ENCODE assay signal across 27 cellular contexts in genomic region chr5:87598460-87598859, GRCh38.
"Had no signal": no experiment of that assay in that cellular context is flagged by ENCODE, and none has a peak within 500 bp of the region (broad histone marks: within the 10 kb centered on the region; RNA-seq: fewer than 3 reads in every experiment).

No MANE protein-coding gene starts in this region.

- ATAC-seq: activated naive CD4-positive, alpha-beta T cell treated with anti-CD3 and anti-CD28 coated beads, Interleukin-2, amount 50 U/mL, for 72 hours; activated naive CD8-positive, alpha-beta T cell treated with anti-CD3 and anti-CD28 coated beads, Interleukin-2, amount 50 U/mL, for 24 hours; activated T-cell treated with anti-CD3 and anti-CD28 coated beads, Interleukin-2, amount 50 U/mL, for 4 hours; activated T-cell treated with anti-CD3 and anti-CD28 coated beads, Interleukin-2, amount 50 U/mL, for 72 hours; activated T-helper 17 cell treated with anti-CD3 and anti-CD28 coated beads, Interleukin-2, amount 50 U/mL, for 72 hours; body of pancreas had no signal

- DNase-seq: activated effector memory CD4-positive, alpha-beta T cell treated with anti-CD3 and anti-CD28 coated beads, Interleukin-2, amount 50 U/mL, for 16 hours; activated effector memory CD4-positive, alpha-beta T cell treated with Interleukin-2 at 50 U/mL for 16 hours; activated gamma-delta T cell; activated gamma-delta T cell treated with Interleukin-2 at 50 U/mL for 16 hours; activated naive CD4-positive, alpha-beta T cell; activated naive CD4-positive, alpha-beta T cell treated with anti-CD3 and anti-CD28 coated beads for 36 hours; activated naive CD4-positive, alpha-beta T cell treated with anti-CD3 and anti-CD28 coated beads, Interleukin-2, amount 10 ng/mL, durations not matched to agents 7 days and 5 days; activated naive CD4-positive, alpha-beta T cell treated with anti-CD3 and anti-CD28 coated beads, Interleukin-2, amount 50 U/mL, for 16 hours; activated naive CD4-positive, alpha-beta T cell treated with Interleukin-2 at 50 U/mL for 16 hours; activated naive CD8-positive, alpha-beta T cell treated with anti-CD3 and anti-CD28 coated beads for 36 hours; activated naive CD8-positive, alpha-beta T cell treated with anti-CD3 and anti-CD28 coated beads, Interleukin-2, amount 10 ng/mL, durations not matched to agents 7 days and 5 days; activated naive CD8-positive, alpha-beta T cell treated with anti-CD3 and anti-CD28 coated beads, Interleukin-2, amount 50 U/mL, for 24 hours; activated T-cell treated with anti-CD3 and anti-CD28 coated beads, Interleukin-2, amount 50 U/mL, for 4 hours; activated T-cell treated with anti-CD3 and anti-CD28 coated beads, Interleukin-2, amount 50 U/mL, for 48 hours; activated T-cell treated with anti-CD3 and anti-CD28 coated beads, Interleukin-2, amount 50 U/mL, for 72 hours; adrenal gland; amniotic stem cell; amygdala; anterior cingulate cortex; aorta; body of pancreas; brain microvascular endothelial cell; caudate nucleus; central memory CD4-positive, alpha-beta T cell; cerebellar nuclear complex had no signal
